12 cellular contexts compared by ENCODE assay signal in the genomic region with DNA sequence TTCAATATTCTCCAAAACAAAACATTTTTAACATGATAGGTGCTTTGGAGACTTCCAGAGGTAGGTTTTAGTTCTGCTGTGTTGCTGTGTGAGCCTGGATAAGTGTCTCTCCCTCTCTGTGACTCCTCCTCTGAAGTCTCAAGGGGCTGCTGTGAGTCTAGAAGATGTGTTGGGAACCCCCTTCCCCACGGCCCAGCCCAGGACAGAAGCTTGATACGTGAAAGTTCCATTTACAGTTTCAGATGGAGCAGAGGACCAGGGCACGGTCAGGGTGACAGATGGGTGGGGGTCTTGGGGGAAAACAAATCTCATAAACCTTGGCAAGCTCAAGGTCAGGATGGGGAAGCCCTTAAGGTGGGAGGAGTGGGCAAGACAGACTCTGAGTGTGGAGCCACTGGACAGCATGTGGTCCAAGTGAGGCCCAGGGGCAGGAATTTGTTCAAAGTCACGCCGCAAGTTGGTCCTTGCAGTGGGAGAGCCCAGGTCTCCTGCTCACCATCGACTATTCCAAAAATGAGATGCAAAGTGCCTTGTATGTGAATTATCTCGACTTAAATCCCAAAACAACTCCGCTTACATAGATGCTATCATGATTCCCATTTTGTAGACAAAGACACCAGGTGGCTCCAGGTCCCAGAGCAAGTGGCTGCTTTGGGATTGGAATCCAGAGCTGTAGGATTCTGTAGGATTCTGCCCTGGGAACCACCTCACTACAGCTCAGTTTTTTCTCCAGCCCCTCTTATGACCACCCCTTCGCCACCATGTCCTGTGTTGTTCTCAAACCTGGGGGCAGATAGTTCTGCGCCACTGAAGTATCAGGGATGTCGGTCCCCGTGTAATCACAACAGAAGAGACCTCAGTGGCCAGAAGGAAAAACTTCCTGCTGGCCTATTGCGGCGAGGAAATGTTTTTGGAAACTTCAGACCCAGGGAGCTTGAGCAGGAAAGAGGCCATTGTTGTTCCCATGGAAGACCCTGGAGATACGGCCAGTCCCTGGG. TPM values are rescaled to one million over a fixed set of nuclear protein-coding genes. Genes with fewer than 3 reads are reported as not detected.
DNase-seq lines count a peak whose midpoint lies in the region; ATAC-seq and TF ChIP-seq lines count a peak whose summit lies in the region.
"Had no signal": no experiment of that assay in that cellular context is flagged by ENCODE, and none has a peak within 500 bp of the region (broad histone marks: within the 10 kb centered on the region; RNA-seq: fewer than 3 reads in every experiment).

No MANE protein-coding gene starts in this region.

- H3K36me3 ChIP-seq in BJ (ENCODE audit: control insufficient read depth, insufficient read depth, low read length) (peaks cover 11% of the 10 kb centered on the region), ascending aorta (peaks cover 4 to 7% of the 10 kb centered on the region in 2 donors), gastrocnemius medialis (peaks cover 0 to 20% of the 10 kb centered on the region in 2 donors)

- H3K9me3 ChIP-seq in ascending aorta (no peaks in the 10 kb centered on the region), gastrocnemius medialis (no peaks in the 10 kb centered on the region)

- no peak for ATAC-seq in gastrocnemius medialis
- ATAC-seq in HG03196 (IDR thresholded peaks at IDR 0.05; ENCODE audit: unreplicated experiment) = no peak
- no peak for ATAC-seq in activated naive CD4-positive, alpha-beta T cell treated with anti-CD3 and anti-CD28 coated beads, Interleukin-2, amount 50 U/mL, for 72 hours
- ATAC-seq: activated naive CD8-positive, alpha-beta T cell treated with anti-CD3 and anti-CD28 coated beads, Interleukin-2, amount 50 U/mL, for 24 hours had no signal

- no peaks in the 10 kb centered on the region for H3K36me3 Mint-ChIP-seq in activated naive CD4-positive, alpha-beta T cell treated with anti-CD3 and anti-CD28 coated beads, Interleukin-2, amount 50 U/mL, for 72 hours

- no peaks in the 10 kb centered on the region for H3K9me3 Mint-ChIP-seq in activated naive CD4-positive, alpha-beta T cell treated with anti-CD3 and anti-CD28 coated beads, Interleukin-2, amount 50 U/mL, for 72 hours
- H3K9me3 Mint-ChIP-seq: activated naive CD8-positive, alpha-beta T cell treated with anti-CD3 and anti-CD28 coated beads, Interleukin-2, amount 50 U/mL, for 24 hours had no signal

- H3K27ac ChIP-seq in ascending aorta (peak overlapping the region; percentile 86 to 88), gastrocnemius medialis (peak overlapping the region; percentile 15 to 82 (median 54))

- CTCF ChIA-PET in BJ (lab: Yijun Ruan, JAX) = interaction anchor here (0.6 to 14.6 kb wide), 10 partner anchors 8 to 152 kb away, joined by 3 to 223 read pairs (median 10); no protein-coding TSS in a partner anchor

- no peak for DNase-seq in BJ (ENCODE audit: low read depth)
- no peak for DNase-seq in ascending aorta (ENCODE audit: low spot score in 2 of 2)
- DNase-seq in islet precursor cell = peak; percentile 48
- no peak for DNase-seq in gastrocnemius medialis
- no peak for DNase-seq in central memory CD4-positive, alpha-beta T cell
- no peak for DNase-seq in C1 segment of cervical spinal cord (lab: John Stamatoyannopoulos, UW)
- no peak for DNase-seq in activated naive CD4-positive, alpha-beta T cell treated with anti-CD3 and anti-CD28 coated beads, Interleukin-2, amount 50 U/mL, for 72 hours (ENCODE audit: low spot score in 2 of 2)
- DNase-seq: activated CD4-positive, alpha-beta T cell treated with anti-CD3 and anti-CD28 coated beads for 1 hour; activated naive CD8-positive, alpha-beta T cell treated with anti-CD3 and anti-CD28 coated beads, Interleukin-2, amount 50 U/mL, for 24 hours; activated T-cell treated with anti-CD3 and anti-CD28 coated beads for 4 hours had no signal

- H3K27me3 ChIP-seq in BJ (ENCODE audit: control insufficient read depth, insufficient read depth, low read length) (no peaks in the 10 kb centered on the region), ascending aorta (no peaks in the 10 kb centered on the region), gastrocnemius medialis (no peaks in the 10 kb centered on the region)

- POLR2A ChIA-PET in BJ (lab: Charles Lee) = no interaction called here

- H3K4me3 ChIP-seq in BJ (ENCODE audit: low read depth, low read length) = peak overlapping the region; percentile 50
- peak overlapping the region; percentile 62 to 75 for H3K4me3 ChIP-seq in ascending aorta
- H3K4me3 ChIP-seq in gastrocnemius medialis = peak overlapping the region in 2 of 4 donors; percentile 66 to 70

- no peak for TF ChIP-seq POLR2A in gastrocnemius medialis (IDR thresholded peaks at IDR 0.05)

- intact Hi-C loops in ascending aorta (cut with DNase I) (no loop called here), gastrocnemius medialis (cut with DNase I; ENCODE audit: low total_unique reads) (loop anchor here (5.0 to 10.0 kb wide), 3 partner anchors 176 to 408 kb away; a partner anchor contains a TSS)

- H3K4me1 ChIP-seq in ascending aorta = peaks cover 8 to 36% of the 10 kb centered on the region in 2 donors
- H3K4me1 ChIP-seq in gastrocnemius medialis = peaks cover 14 to 28% of the 10 kb centered on the region in 2 donors

- TF ChIP-seq CTCF in BJ (IDR thresholded peaks at IDR 0.05; ENCODE audit: insufficient read depth, low read depth, low read length) = no peak
- no peak for TF ChIP-seq CTCF in ascending aorta (IDR thresholded peaks at IDR 0.05)
- no peak for TF ChIP-seq CTCF in gastrocnemius medialis (IDR thresholded peaks at IDR 0.05 in 4 of 5, conservative IDR thresholded peaks at IDR 0.05 in 1 of 5)

- no peak overlapping the region for H3K27ac Mint-ChIP-seq in activated naive CD4-positive, alpha-beta T cell treated with anti-CD3 and anti-CD28 coated beads, Interleukin-2, amount 50 U/mL, for 72 hours
- H3K27ac Mint-ChIP-seq: activated naive CD8-positive, alpha-beta T cell treated with anti-CD3 and anti-CD28 coated beads, Interleukin-2, amount 50 U/mL, for 24 hours had no signal

- in situ Hi-C loops in gastrocnemius medialis (cut with MboI; ENCODE audit: low sequenced_read_pairs in 4 of 4) = loop anchor here in 1 of 4 donors (5.0 kb wide), 1 partner anchor 106 kb away; no protein-coding TSS in a partner anchor

RNA-seq across cellular contexts. Expression of a gene that starts 1.9 kb away (rescaled TPM):
- 313 and 397 TPM in 2 replicates for polyA plus RNA-seq in BJ (2011; rRNA removed)
- 229 and 254 TPM in 2 replicates for polyA minus RNA-seq in BJ (2011; rRNA and poly(A)+ RNA removed)
- 529 TPM for total RNA-seq in ascending aorta
- 100 to 1,000 TPM in 1 of 4 donors, 10 to 100 TPM in 3; 12.8 to 152 (median 58.4) TPM for total RNA-seq in gastrocnemius medialis
- total RNA-seq in activated naive CD4-positive, alpha-beta T cell treated with anti-CD3 and anti-CD28 coated beads, Interleukin-2, amount 50 U/mL, for 72 hours = under 1 TPM in 1 of 2 donors, not detected in 1; 0.10 TPM
- polyA plus RNA-seq: neural cell had no signal

Comparison
In these comparisons a context has a peak if more than half of its experiments do, and no peak if none do; other contexts are left out.
1. RNA of a gene that starts 1.9 kb away (total RNA-seq): 529 TPM in ascending aorta (single experiment) and 12.8 to 152 TPM in gastrocnemius medialis; 0.10 TPM in activated naive CD4-positive, alpha-beta T cell treated with anti-CD3 and anti-CD28 coated beads, Interleukin-2, amount 50 U/mL, for 72 hours; every median in the first group is over 10 times any median in the second.